11 cellular contexts compared by ENCODE assay signal in genomic region chr7:16668978-16669377, GRCh38. TPM values are rescaled to one million over a fixed set of nuclear protein-coding genes. Genes with fewer than 3 reads are reported as not detected.
DNase-seq lines count a peak whose midpoint lies in the region; ATAC-seq and TF ChIP-seq lines count a peak whose summit lies in the region.
"Had no signal": no experiment of that assay in that cellular context is flagged by ENCODE, and none has a peak within 500 bp of the region (broad histone marks: within the 10 kb centered on the region; RNA-seq: fewer than 3 reads in every experiment).

No MANE protein-coding gene starts in this region.

- peaks cover 13% of the 10 kb centered on the region for H3K9me3 Mint-ChIP-seq in type B pancreatic cell
- H3K9me3 Mint-ChIP-seq: endodermal cell had no signal

- H3K36me3 ChIP-seq in brain microvascular endothelial cell (replicated peaks) (peaks cover 8% of the 10 kb centered on the region), left lung (peaks cover 0 to 21% of the 10 kb centered on the region in 2 donors)

- peak overlapping the region; percentile 45 for H3K27ac ChIP-seq in HL-60 (replicated peaks)
- peak overlapping the region; percentile 92 for H3K27ac ChIP-seq in brain microvascular endothelial cell
- H3K27ac ChIP-seq in left lung = peak overlapping the region; percentile 46 to 90

- H3K4me1 ChIP-seq in left lung = peaks cover 12 to 21% of the 10 kb centered on the region in 2 donors

- H3K4me3 ChIP-seq in HL-60 (replicated peaks; ENCODE audit: insufficient read depth, low read length) = no peak overlapping the region
- H3K4me3 ChIP-seq in brain microvascular endothelial cell (ENCODE audit: low read depth, low read length) = no peak overlapping the region
- H3K4me3 ChIP-seq in left lung = no peak overlapping the region

- in situ Hi-C loops in brain microvascular endothelial cell (cut with HindIII; ENCODE audit: low pct_ligation_motif_present, low sequenced_read_pairs) = no loop called here

- TF ChIP-seq CTCF in HL-60 (IDR thresholded peaks at IDR 0.05; ENCODE audit: insufficient read depth, low read length) (no peak), brain microvascular endothelial cell (IDR thresholded peaks at IDR 0.05; ENCODE audit: low read depth, low read length, missing control alignments) (no peak), left lung (IDR thresholded peaks at IDR 0.05) (no peak), type B pancreatic cell (conservative IDR thresholded peaks at IDR 0.05) (no peak)

- peak overlapping the region; percentile 91 for H3K27ac Mint-ChIP-seq in type B pancreatic cell

- no peaks in the 10 kb centered on the region for H3K27me3 Mint-ChIP-seq in type B pancreatic cell

- peaks cover 18% of the 10 kb centered on the region for H3K4me1 Mint-ChIP-seq in type B pancreatic cell (ENCODE audit: unreplicated experiment)
- H3K4me1 Mint-ChIP-seq: endodermal cell had no signal

- H3K4me3 Mint-ChIP-seq in type B pancreatic cell = no peak overlapping the region
- H3K4me3 Mint-ChIP-seq: endodermal cell had no signal

- peak; percentile 37 for ATAC-seq in left lung

- intact Hi-C loops in left lung (cut with DNase I) = no loop called here

- no peaks in the 10 kb centered on the region for H3K9me3 ChIP-seq in left lung

- DNase-seq in HL-60 (ENCODE audit: low read depth in 1 of 2, low spot score in 1 of 2) = no peak
- no peak for DNase-seq in brain microvascular endothelial cell
- no peak for DNase-seq in left lung
- no peak for DNase-seq in type B pancreatic cell (ENCODE audit: extremely low spot score, unreplicated experiment)
- no peak for DNase-seq in NCI-H82 (lab: John Stamatoyannopoulos, UW)
- DNase-seq in AG08395 (ENCODE audit: low spot score) = no peak
- DNase-seq in NCI-H774 (lab: John Stamatoyannopoulos, UW) = no peak
- DNase-seq: activated CD4-positive, alpha-beta T cell treated with anti-CD3 and anti-CD28 coated beads for 4 hours; COR-L47; endodermal cell; NCI-H2081 had no signal

- H3K36me3 Mint-ChIP-seq in type B pancreatic cell = peaks cover 64% of the 10 kb centered on the region

- H3K27me3 ChIP-seq in HL-60 (ENCODE audit: insufficient read depth, poor library complexity, severe bottlenecking) (no peaks in the 10 kb centered on the region), brain microvascular endothelial cell (replicated peaks) (no peaks in the 10 kb centered on the region), left lung (no peaks in the 10 kb centered on the region)

RNA-seq across cellular contexts. Expression of gene BZW2, which starts 23.0 kb away (rescaled TPM):
- total RNA-seq in left lung (10 to 100 TPM; 39.7 to 50.8 TPM), type B pancreatic cell (ENCODE audit: low replicate concordance) (73.3 and 89.8 TPM in 2 replicates)

RNA-seq across cellular contexts. Expression of gene ANKMY2, which starts 23.4 kb away (rescaled TPM):
- 10 to 100 TPM; 11.8 to 12.2 TPM for total RNA-seq in left lung
- 15.2 and 21.5 TPM in 2 replicates for total RNA-seq in type B pancreatic cell (ENCODE audit: low replicate concordance)
